Comparison of ENCODE assay signal across 9 cellular contexts in genomic region chr1:150065184-150065871, GRCh38. TPM values are rescaled to one million over a fixed set of nuclear protein-coding genes. Genes with fewer than 3 reads are reported as not detected.
DNase-seq lines count a peak whose midpoint lies in the region; ATAC-seq, FAIRE-seq and TF ChIP-seq lines count a peak whose summit lies in the region.
"Had no signal": no experiment of that assay in that cellular context is flagged by ENCODE, and none has a peak within 500 bp of the region (broad histone marks: within the 10 kb centered on the region; RNA-seq: fewer than 3 reads in every experiment).

No MANE protein-coding gene starts in this region.

- H3K9ac ChIP-seq in DND-41 (ENCODE audit: low read depth, low read length) (no peak overlapping the region), Loucy (ENCODE audit: low read depth, low read length, poor library complexity, severe bottlenecking) (peak overlapping the region; percentile 83), kidney (ENCODE audit: low read length in 2 of 2) (no peak overlapping the region)

- no peak overlapping the region for H2AFZ ChIP-seq in DND-41 (ENCODE audit: low read depth, low read length)
- no peak overlapping the region for H2AFZ ChIP-seq in Loucy (ENCODE audit: low read length)

- DNase-seq in DND-41, result no peak
- no peak for DNase-seq in coronary artery (ENCODE audit: low spot score)
- DNase-seq in renal cortical epithelial cell (ENCODE audit: low read depth), result peak; percentile 43
- no peak for DNase-seq in iPS-NIHi11 (ENCODE audit: low spot score)
- no peak for DNase-seq in stimulated activated CD4-positive, alpha-beta T cell treated with anti-CD3 and anti-CD28 coated beads, Interleukin-4, amount 100 ng/mL, for 1 hour
- DNase-seq in midbrain (lab: John Stamatoyannopoulos, UW), result no peak
- DNase-seq in kidney, result no peak

- TF ChIP-seq CTCF in DND-41 (IDR thresholded peaks at IDR 0.05; ENCODE audit: borderline replicate concordance, extremely low read depth, low read length, poor library complexity, severe bottlenecking) (no peak), Loucy (conservative IDR thresholded peaks at IDR 0.05; ENCODE audit: low read length) (no peak), coronary artery (IDR thresholded peaks at IDR 0.05) (no peak), kidney (IDR thresholded peaks at IDR 0.05; ENCODE audit: borderline replicate concordance, extremely low read depth, insufficient read depth) (no peak)

- H3F3A ChIP-seq in Loucy (ENCODE audit: low read depth), result no peaks in the 10 kb centered on the region

- ATAC-seq in DND-41 (ENCODE audit: insufficient read depth, low read depth), result no peak

- FAIRE-seq in kidney (lab: Jason Lieb, UNC), result no peak
- FAIRE-seq: frontal cortex had no signal

- H3K36me3 ChIP-seq in DND-41 (ENCODE audit: insufficient read depth, low read length) (peaks cover 12% of the 10 kb centered on the region; the same call in 1 of the 2 replicates), Loucy (ENCODE audit: insufficient read depth, low read length) (no peaks in the 10 kb centered on the region), kidney (ENCODE audit: control insufficient read depth in 1 of 2, insufficient read depth in 2 of 2, low read length in 2 of 2) (peaks cover 0 to 4% of the 10 kb centered on the region in 2 donors)

- H3K9me3 ChIP-seq in DND-41 (ENCODE audit: insufficient read depth, low read length, severe bottlenecking), result no peaks in the 10 kb centered on the region
- H3K9me3 ChIP-seq in Loucy (ENCODE audit: insufficient read depth, low read depth, low read length), result no peaks in the 10 kb centered on the region
- no peaks in the 10 kb centered on the region for H3K9me3 ChIP-seq in kidney (ENCODE audit: control insufficient read depth in 1 of 2, low read length in 2 of 2)

- H3K4me2 ChIP-seq in DND-41 (ENCODE audit: insufficient read depth, low read length) (peak overlapping the region; percentile 69; the same call in 1 of the 2 replicates), Loucy (ENCODE audit: low read depth, low read length, poor library complexity, severe bottlenecking) (peak overlapping the region; percentile 88)

- H3K79me2 ChIP-seq in DND-41 (ENCODE audit: insufficient read depth, low read length) (peaks cover 38% of the 10 kb centered on the region), Loucy (ENCODE audit: insufficient read depth, low read length) (peaks cover 31% of the 10 kb centered on the region)

- H3K27me3 ChIP-seq in DND-41 (ENCODE audit: insufficient read depth, low read length, poor library complexity) (no peaks in the 10 kb centered on the region), Loucy (ENCODE audit: insufficient read depth, low read length, poor library complexity, severe bottlenecking) (no peaks in the 10 kb centered on the region)

- H3K4me3 ChIP-seq in DND-41 (ENCODE audit: low read depth in 1 of 2, low read length in 2 of 2) (no peak overlapping the region), Loucy (ENCODE audit: low read length, poor library complexity, severe bottlenecking) (peak overlapping the region; percentile 82), coronary artery (no peak overlapping the region), kidney (ENCODE audit: low read length in 2 of 2) (no peak overlapping the region)

- H3K27ac ChIP-seq in DND-41 (ENCODE audit: low read length), result no peak overlapping the region
- H3K27ac ChIP-seq in coronary artery, result peak overlapping the region; percentile 40 to 98
- no peak overlapping the region for H3K27ac ChIP-seq in kidney (ENCODE audit: low read depth in 2 of 2, low read length in 2 of 2)

- no peaks in the 10 kb centered on the region for H4K20me1 ChIP-seq in DND-41 (ENCODE audit: insufficient read depth, low read length)
- H4K20me1 ChIP-seq in Loucy (ENCODE audit: insufficient read depth, low read length, poor library complexity, severe bottlenecking), result no peaks in the 10 kb centered on the region

- H3K4me1 ChIP-seq in DND-41 (ENCODE audit: insufficient read depth, low read length) (peaks cover 37% of the 10 kb centered on the region), Loucy (ENCODE audit: insufficient read depth, low read length, poor library complexity, severe bottlenecking) (peaks cover 31% of the 10 kb centered on the region), kidney (ENCODE audit: control insufficient read depth in 1 of 2, insufficient read depth in 1 of 2, low read depth in 1 of 2, low read length in 2 of 2) (peaks cover 3 to 12% of the 10 kb centered on the region in 2 donors)

- intact Hi-C loops in kidney (cut with DNase I), result no loop called here

- H3K9me2 ChIP-seq in Loucy (replicated peaks; ENCODE audit: low read depth, low read length), result no peaks in the 10 kb centered on the region

RNA-seq across cellular contexts. Expression of gene VPS45, which starts 2.2 kb away (rescaled TPM):
- 35.4 and 46.3 TPM in 2 replicates for total RNA-seq in renal cortical epithelial cell
- total RNA-seq in kidney, result 41.7 TPM
- 33.1 TPM for polyA plus RNA-seq in kidney (ENCODE audit: insufficient read depth, low read depth, low replicate concordance)

RNA-seq across cellular contexts. Expression of gene OTUD7B, which starts 54.8 kb away (rescaled TPM):
- 11.3 and 29.5 TPM in 2 replicates for total RNA-seq in renal cortical epithelial cell
- total RNA-seq in kidney, result 28.1 TPM
- 3.4 TPM for polyA plus RNA-seq in kidney (ENCODE audit: insufficient read depth, low read depth, low replicate concordance)

Comparison
In these comparisons a context has a peak if more than half of its experiments do, and no peak if none do; other contexts are left out.
1. H3K27ac ChIP-seq: peak in coronary artery (2 of 2); none in DND-41 (single experiment) and kidney (0 of 2).